In genomic region chr10:95906675-95907453, GRCh38 we compare ENCODE assay signal across 8 cellular contexts. TPM values are rescaled to one million over a fixed set of nuclear protein-coding genes. Genes with fewer than 3 reads are reported as not detected.
A peak's percentile ranks its signal among the peaks of the same experiment; 100 is the strongest.
DNase-seq lines count a peak whose midpoint lies in the region; ATAC-seq, FAIRE-seq and TF ChIP-seq lines count a peak whose summit lies in the region.

No MANE protein-coding gene starts in this region.

- H3K9me3 ChIP-seq in A549, result no peaks in the 10 kb centered on the region

- TF ChIP-seq RAD21 in A549 (conservative IDR thresholded peaks at IDR 0.05 in 1 of 2, IDR thresholded peaks at IDR 0.05 in 1 of 2), result peak in 1 of 2 experiments; percentile 29; a peak in 2 of 5 replicates

- peak overlapping the region; percentile 52 for H3K4me3 ChIP-seq in A549
- peak overlapping the region; percentile 96 for H3K4me3 ChIP-seq in GM12875 (ENCODE audit: low read depth, low read length)

- no peaks in the 10 kb centered on the region for H3K9me3 Mint-ChIP-seq in naive B cell
- H3K9me3 Mint-ChIP-seq in stimulated activated naive CD8-positive, alpha-beta T cell treated with anti-CD3 and anti-CD28 coated beads, Interleukin-15, Interleukin-2, amounts not matched to agents 100 ng/mL and 50 ng/mL, for 24 hours, result no peaks in the 10 kb centered on the region

- DNase-seq in A549 (ENCODE audit: low read depth in 1 of 2, low spot score in 1 of 2), result peak; percentile 40 to 70
- peak; percentile 61 for DNase-seq in NCI-H510A treated with DMSO at 0.1 percent for 48 hours (lab: John Stamatoyannopoulos, UW)
- DNase-seq in activated T-cell treated with anti-CD3 and anti-CD28 coated beads for 4 hours, result peak; percentile 7
- DNase-seq in fibroblast of gingiva (ENCODE audit: low read depth), result peak; percentile 61
- no peak for DNase-seq in naive B cell

- no peak for FAIRE-seq in A549 (lab: Jason Lieb, UNC)

- peak overlapping the region; percentile 87 to 89 for H3K27ac ChIP-seq in A549

- peak overlapping the region; percentile 56 for H3K4me2 ChIP-seq in A549

- TF ChIP-seq EP300 in A549 (IDR thresholded peaks at IDR 0.05), result no peak

- H3K27me3 Mint-ChIP-seq in naive B cell, result no peaks in the 10 kb centered on the region
- no peaks in the 10 kb centered on the region for H3K27me3 Mint-ChIP-seq in stimulated activated naive CD8-positive, alpha-beta T cell treated with anti-CD3 and anti-CD28 coated beads, Interleukin-15, Interleukin-2, amounts not matched to agents 100 ng/mL and 50 ng/mL, for 24 hours

- POLR2A ChIA-PET in A549 (lab: Yijun Ruan, JAX), result interaction anchor here (1.3 kb wide), 1 partner anchor 223 kb away, joined by 6 read pairs; the partner anchor contains the start of gene ZNF518A

- 12% methylated on average over 22 of the region's 22 CpGs for WGBS in A549 (ENCODE audit: missing lambda C conversion rate)

- CTCF ChIA-PET in A549 (lab: Yijun Ruan, JAX), result interaction anchor here (0.8 to 2.0 kb wide), 8 partner anchors 16 to 389 kb away, joined by 3 to 6 read pairs (median 3); partner anchors contain the start of gene TCTN3

- no peaks in the 10 kb centered on the region for H3K4me1 ChIP-seq in A549

- TF ChIP-seq POLR2A in A549 (IDR thresholded peaks at IDR 0.05; ENCODE audit: low read length), result no peak

- H3K36me3 Mint-ChIP-seq in naive B cell, result no peaks in the 10 kb centered on the region
- peaks cover 7% of the 10 kb centered on the region for H3K36me3 Mint-ChIP-seq in stimulated activated naive CD8-positive, alpha-beta T cell treated with anti-CD3 and anti-CD28 coated beads, Interleukin-15, Interleukin-2, amounts not matched to agents 100 ng/mL and 50 ng/mL, for 24 hours (ENCODE audit: low read depth)

- TF ChIP-seq CTCF in A549 (IDR thresholded peaks at IDR 0.05), result no peak; the same call in 2 of the 3 replicates
- TF ChIP-seq CTCF in GM12875 (IDR thresholded peaks at IDR 0.05; ENCODE audit: borderline replicate concordance, insufficient read depth, low read depth, low read length), result peak; percentile 39; the same call in 1 of the 2 replicates

- ATAC-seq in A549 (peak; percentile 77 to 79), HG02973 (IDR thresholded peaks at IDR 0.05; ENCODE audit: unreplicated experiment) (peak; percentile 31), naive B cell (ENCODE audit: low read depth in 2 of 2) (peak; percentile 47 to 48)

- peaks cover 15 to 20% (median 15%) of the 10 kb centered on the region in 3 donors for H3K4me1 Mint-ChIP-seq in naive B cell
- H3K4me1 Mint-ChIP-seq in stimulated activated naive CD8-positive, alpha-beta T cell treated with anti-CD3 and anti-CD28 coated beads, Interleukin-15, Interleukin-2, amounts not matched to agents 100 ng/mL and 50 ng/mL, for 24 hours (ENCODE audit: low read depth), result peaks cover 18% of the 10 kb centered on the region

- peak overlapping the region; percentile 87 to 98 (median 95) for H3K4me3 Mint-ChIP-seq in naive B cell
- peak overlapping the region; percentile 91 for H3K4me3 Mint-ChIP-seq in stimulated activated naive CD8-positive, alpha-beta T cell treated with anti-CD3 and anti-CD28 coated beads, Interleukin-15, Interleukin-2, amounts not matched to agents 100 ng/mL and 50 ng/mL, for 24 hours

- peak overlapping the region; percentile 1 to 88 (median 80) for H3K27ac Mint-ChIP-seq in naive B cell
- peak overlapping the region; percentile 72 for H3K27ac Mint-ChIP-seq in stimulated activated naive CD8-positive, alpha-beta T cell treated with anti-CD3 and anti-CD28 coated beads, Interleukin-15, Interleukin-2, amounts not matched to agents 100 ng/mL and 50 ng/mL, for 24 hours

TF ChIP-seq in A549, 52 proteins besides CTCF, POLR2A, EP300 and RAD21:
- peak; percentile 75 for TF ChIP-seq MAFK (IDR thresholded peaks at IDR 0.05; ENCODE audit: partially characterized antibody)
- TF ChIP-seq TP53 (CRISPR knock-in tag; IDR thresholded peaks at IDR 0.05), result no peak
TF ChIP-seq in A549: peak in this region for 1.

RNA-seq across cellular contexts. Expression of gene CC2D2B, which starts 0.9 kb away (rescaled TPM):
- 0.13 TPM in 1 of 2 replicates, not detected in the other for polyA plus RNA-seq in A549 (2011; rRNA removed)
- not detected in 2 replicates for polyA plus RNA-seq in A549 (2012; cell fraction: cytosol; rRNA removed)
- polyA plus RNA-seq in A549 (2012; cell fraction: nucleus; rRNA removed), result not detected in 2 replicates
- polyA plus RNA-seq in A549 (2017; fragmentation: RNase III; extraction: RNeasy Plus Mini Kit Qiagen cat#74134 plus additional on column Dnase treatment), result 0.13 to 0.18 TPM (median 0.15 TPM) in 3 replicates
- polyA minus RNA-seq in A549 (2011; rRNA and poly(A)+ RNA removed), result not detected in 2 replicates
- polyA plus RNA-seq in naive B cell (ENCODE audit: low read depth in 6 of 6), result under 1 TPM in 3 of 6 donors, not detected in 3; 0.20 to 0.37 (median 0.22) TPM
